ENCODE assay signal across 17 cellular contexts in the genomic region with DNA sequence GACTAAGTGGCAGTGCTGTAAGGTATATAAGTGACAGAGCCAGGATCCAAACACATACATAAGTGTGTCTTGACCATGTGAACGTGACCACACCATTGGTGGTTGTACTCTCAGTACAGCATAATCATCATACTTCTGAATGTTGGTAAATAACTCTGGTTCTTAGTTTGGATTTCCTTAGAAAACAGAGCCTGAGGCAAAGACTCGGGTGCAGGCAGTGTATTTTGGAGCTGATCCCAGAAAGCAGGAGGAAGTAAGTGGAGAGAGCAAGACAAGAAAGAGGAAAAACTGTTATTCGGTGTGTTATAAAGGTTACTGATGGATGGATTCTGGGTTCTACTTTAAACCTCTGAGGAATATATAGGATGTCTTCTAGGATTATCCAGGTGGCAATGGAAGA.
"Had no signal": no experiment of that assay in that cellular context is flagged by ENCODE, and none has a peak within 500 bp of the region (broad histone marks: within the 10 kb centered on the region; RNA-seq: fewer than 3 reads in every experiment).

No MANE protein-coding gene starts in this region.

- H3K9me3 Mint-ChIP-seq: activated CD8-positive, alpha-beta T cell treated with anti-CD3 and anti-CD28 coated beads for 36 hours; activated naive CD8-positive, alpha-beta T cell treated with anti-CD3 and anti-CD28 coated beads, Interleukin-2, amount 50 U/mL, for 24 hours had no signal

- H3K36me3 ChIP-seq: esophagus muscularis mucosa, heart left ventricle, left ventricle myocardium inferior, stomach, thoracic aorta had no signal

- DNase-seq: activated CD8-positive, alpha-beta memory T cell treated with anti-CD3 and anti-CD28 coated beads, Interleukin-2, amount 50 U/mL, for 4 hours; activated CD8-positive, alpha-beta T cell treated with anti-CD3 and anti-CD28 coated beads for 36 hours; activated naive CD4-positive, alpha-beta T cell; activated naive CD8-positive, alpha-beta T cell treated with anti-CD3 and anti-CD28 coated beads, Interleukin-2, amount 50 U/mL, for 24 hours; central memory CD4-positive, alpha-beta T cell; dermis blood vessel endothelial cell; endodermal cell; heart left ventricle; islet precursor cell; left ventricle myocardium inferior; stimulated activated CD4-positive, alpha-beta T cell treated with anti-CD3 and anti-CD28 coated beads, Interleukin-4, amount 100 ng/mL, for 4 hours; stomach; T-helper 9 cell had no signal

- H3K4me3 ChIP-seq: esophagus muscularis mucosa, heart left ventricle, left ventricle myocardium inferior, stomach, thoracic aorta had no signal

- H3K4me1 ChIP-seq: esophagus muscularis mucosa, heart left ventricle, left ventricle myocardium inferior, stomach had no signal

- H3K27ac ChIP-seq: esophagus muscularis mucosa, heart left ventricle, left ventricle myocardium inferior, stomach, thoracic aorta had no signal

- H3K4me1 Mint-ChIP-seq: activated naive CD8-positive, alpha-beta T cell treated with anti-CD3 and anti-CD28 coated beads, Interleukin-2, amount 50 U/mL, for 24 hours had no signal

- H3K27ac Mint-ChIP-seq: activated CD8-positive, alpha-beta T cell treated with anti-CD3 and anti-CD28 coated beads for 36 hours; activated naive CD8-positive, alpha-beta T cell treated with anti-CD3 and anti-CD28 coated beads, Interleukin-2, amount 50 U/mL, for 24 hours; activated T-helper 1 cell treated with anti-CD3 and anti-CD28 coated beads, Interleukin-12 subunit alpha, Interleukin-12 subunit beta, Interleukin-2, Interleukin-4 antibody, amounts not matched to agents 30 ng/mL and 10 ng/mL and 1 ng/mL, durations not matched to agents 14 hours and 24 hours and 36 hours; endodermal cell had no signal

- H3K27me3 ChIP-seq: esophagus muscularis mucosa, heart left ventricle had no signal

- H3K4me3 Mint-ChIP-seq: activated CD8-positive, alpha-beta T cell treated with anti-CD3 and anti-CD28 coated beads for 36 hours; activated naive CD8-positive, alpha-beta T cell treated with anti-CD3 and anti-CD28 coated beads, Interleukin-2, amount 50 U/mL, for 24 hours; activated T-helper 1 cell treated with anti-CD3 and anti-CD28 coated beads, Interleukin-12 subunit alpha, Interleukin-12 subunit beta, Interleukin-2, Interleukin-4 antibody, amounts not matched to agents 30 ng/mL and 10 ng/mL and 1 ng/mL, durations not matched to agents 14 hours and 24 hours and 36 hours; endodermal cell; neural crest cell had no signal

- H3K9me3 ChIP-seq: esophagus muscularis mucosa, heart left ventricle, left ventricle myocardium inferior, stomach, thoracic aorta had no signal
